8 cellular contexts compared by ENCODE assay signal in genomic region chr1:161013104-161013590, GRCh38. TPM values are rescaled to one million over a fixed set of nuclear protein-coding genes. Genes with fewer than 3 reads are reported as not detected.
DNase-seq lines count a peak whose midpoint lies in the region; ATAC-seq, FAIRE-seq and TF ChIP-seq lines count a peak whose summit lies in the region.

No MANE protein-coding gene starts in this region.

- peaks cover 31% of the 10 kb centered on the region for H3K4me1 Mint-ChIP-seq in CD4-positive, alpha-beta T cell (ENCODE audit: low read depth)
- H3K4me1 Mint-ChIP-seq in activated CD4-positive, alpha-beta memory T cell treated with anti-CD3 and anti-CD28 coated beads, Interleukin-2, amount 10 ng/mL, durations not matched to agents 7 days and 5 days: peaks cover 35% of the 10 kb centered on the region

- no peaks in the 10 kb centered on the region for H3K9me1 ChIP-seq in keratinocyte (ENCODE audit: control insufficient read depth, extremely low read depth, insufficient read depth, low read length)

- FAIRE-seq in keratinocyte (lab: Jason Lieb, UNC): no peak

- no peak overlapping the region for H2AFZ ChIP-seq in keratinocyte (ENCODE audit: control insufficient read depth, low read length)

- peaks cover 87% of the 10 kb centered on the region for H3K79me2 ChIP-seq in keratinocyte (ENCODE audit: control insufficient read depth, insufficient read depth, low read length)

- H3K36me3 ChIP-seq in keratinocyte (ENCODE audit: control insufficient read depth in 2 of 2, extremely low read depth in 1 of 2, insufficient read depth in 2 of 2, low read length in 2 of 2) (peaks cover 5 to 14% of the 10 kb centered on the region in 2 experiments), thoracic aorta (no peaks in the 10 kb centered on the region)

- intact Hi-C loops in CD4-positive, alpha-beta T cell (cut with DNase I, micrococcal nuclease): no loop called here

- no peaks in the 10 kb centered on the region for H3K9me3 ChIP-seq in CD4-positive, alpha-beta T cell (ENCODE audit: control insufficient read depth, low read length)
- H3K9me3 ChIP-seq in keratinocyte (ENCODE audit: control insufficient read depth, low read depth, low read length) (no peaks in the 10 kb centered on the region), thoracic aorta (no peaks in the 10 kb centered on the region)

- H3K9ac ChIP-seq in keratinocyte (ENCODE audit: control insufficient read depth, extremely low read depth, insufficient read depth, low read length): peak overlapping the region; percentile 61

- no peak for TF ChIP-seq CTCF in CD4-positive, alpha-beta T cell (IDR thresholded peaks at IDR 0.05)
- TF ChIP-seq CTCF in keratinocyte (optimal IDR thresholded peaks at IDR 0.05 in 1 of 3, IDR thresholded peaks at IDR 0.05 in 1 of 3, conservative IDR thresholded peaks at IDR 0.05 in 1 of 3; ENCODE audit: extremely low read depth in 1 of 3, insufficient read depth in 2 of 3, low read length in 3 of 3) (no peak), thoracic aorta (IDR thresholded peaks at IDR 0.05) (no peak)

- POLR2A ChIA-PET in CD4-positive, alpha-beta T cell (lab: Charles Lee): interaction anchor here (0.6 to 3.5 kb wide), 11 partner anchors 8 to 120 kb away, joined by 3 to 27 read pairs (median 5); partner anchors contain the start of genes ARHGAP30, F11R, TSTD1 and USF1
- POLR2A ChIA-PET in activated CD4-positive, alpha-beta memory T cell treated with anti-CD3 and anti-CD28 coated beads, Interleukin-2, amount 10 ng/mL, durations not matched to agents 7 days and 5 days (lab: Charles Lee): interaction anchor here (1.0 to 2.3 kb wide), 11 partner anchors 8 to 175 kb away, joined by 3 to 26 read pairs (median 5); partner anchors contain the start of genes ARHGAP30, KLHDC9, NIT1 and PFDN2

- H3K4me2 ChIP-seq in keratinocyte (ENCODE audit: control insufficient read depth, extremely low read depth, insufficient read depth, low read depth, low read length): peak overlapping the region; percentile 75

- H3K4me1 ChIP-seq in keratinocyte (ENCODE audit: control insufficient read depth, extremely low read depth, insufficient read depth, low read length): peaks cover 36% of the 10 kb centered on the region
- H3K4me1 ChIP-seq in thoracic aorta (ENCODE audit: control insufficient read depth in 1 of 2, low read depth in 2 of 2): no peaks in the 10 kb centered on the region

- H3K9me3 Mint-ChIP-seq in CD4-positive, alpha-beta T cell: no peaks in the 10 kb centered on the region
- H3K9me3 Mint-ChIP-seq in activated CD4-positive, alpha-beta memory T cell treated with anti-CD3 and anti-CD28 coated beads, Interleukin-2, amount 10 ng/mL, durations not matched to agents 7 days and 5 days: no peaks in the 10 kb centered on the region

- no peaks in the 10 kb centered on the region for H3K36me3 Mint-ChIP-seq in CD4-positive, alpha-beta T cell (ENCODE audit: low read depth)
- H3K36me3 Mint-ChIP-seq in activated CD4-positive, alpha-beta memory T cell treated with anti-CD3 and anti-CD28 coated beads, Interleukin-2, amount 10 ng/mL, durations not matched to agents 7 days and 5 days (ENCODE audit: low read depth): peaks cover 2% of the 10 kb centered on the region

- peak overlapping the region in 2 of 3 experiments; percentile 37 to 52 for H3K4me3 ChIP-seq in keratinocyte (ENCODE audit: control insufficient read depth in 2 of 3, extremely low read depth in 1 of 3, insufficient read depth in 2 of 3, low read depth in 1 of 3, low read length in 3 of 3)
- peak overlapping the region; percentile 28 for H3K4me3 ChIP-seq in thoracic aorta

- no peak for DNase-seq in CD4-positive, alpha-beta T cell
- no peak for DNase-seq in activated CD4-positive, alpha-beta memory T cell treated with anti-CD3 and anti-CD28 coated beads, Interleukin-2, amount 10 ng/mL, durations not matched to agents 7 days and 5 days
- DNase-seq in keratinocyte (ENCODE audit: low read depth, low spot score) (no peak), thoracic aorta (ENCODE audit: low spot score) (no peak), DMS 273 treated with DMSO at 0.1 percent for 48 hours (lab: John Stamatoyannopoulos, UW) (no peak), DMS 273 (lab: John Stamatoyannopoulos, UW; ENCODE audit: unreplicated experiment) (no peak), NCI-H2227 treated with DMSO at 0.1 percent for 48 hours (lab: John Stamatoyannopoulos, UW) (no peak)

- H3K27me3 ChIP-seq in CD4-positive, alpha-beta T cell (ENCODE audit: control insufficient read depth, insufficient read depth, low read length): no peaks in the 10 kb centered on the region
- H3K27me3 ChIP-seq in keratinocyte (ENCODE audit: control insufficient read depth, extremely low read depth, insufficient read depth, low read length) (no peaks in the 10 kb centered on the region), thoracic aorta (replicated peaks; ENCODE audit: insufficient read depth) (no peaks in the 10 kb centered on the region)

- dilution Hi-C loops in keratinocyte (cut with MboI; ENCODE audit: extremely low pct_ligation_motif_present, low sequenced_read_pairs): no loop called here

- CTCF ChIA-PET in CD4-positive, alpha-beta T cell (lab: Charles Lee): interaction anchor here (0.7 to 1.8 kb wide), 7 partner anchors 8 to 620 kb away, joined by 3 to 6 read pairs (median 4); partner anchors contain the start of gene KLHDC9
- CTCF ChIA-PET in activated CD4-positive, alpha-beta memory T cell treated with anti-CD3 and anti-CD28 coated beads, Interleukin-2, amount 10 ng/mL, durations not matched to agents 7 days and 5 days (lab: Charles Lee): interaction anchor here (0.7 to 2.1 kb wide), 10 partner anchors 8 to 85 kb away, joined by 3 to 12 read pairs (median 4); partner anchors contain the start of genes KLHDC9 and USF1

- no peaks in the 10 kb centered on the region for H3K27me3 Mint-ChIP-seq in CD4-positive, alpha-beta T cell
- no peaks in the 10 kb centered on the region for H3K27me3 Mint-ChIP-seq in activated CD4-positive, alpha-beta memory T cell treated with anti-CD3 and anti-CD28 coated beads, Interleukin-2, amount 10 ng/mL, durations not matched to agents 7 days and 5 days

- no peaks in the 10 kb centered on the region for H4K20me1 ChIP-seq in keratinocyte (ENCODE audit: control insufficient read depth, extremely low read depth, insufficient read depth, low read length)

- no peak for ATAC-seq in CD4-positive, alpha-beta T cell (ENCODE audit: poor library complexity)
- ATAC-seq in HG02642 (IDR thresholded peaks at IDR 0.05; ENCODE audit: poor library complexity, unreplicated experiment) (peak; percentile 33), thoracic aorta (ENCODE audit: insufficient number of reproducible peaks, low FRiP score, low read depth) (no peak)

- peak overlapping the region; percentile 56 for H3K27ac ChIP-seq in CD4-positive, alpha-beta T cell (ENCODE audit: low read depth, low read length)
- H3K27ac ChIP-seq in keratinocyte (ENCODE audit: control insufficient read depth, insufficient read depth, low read length) (peak overlapping the region; percentile 83), thoracic aorta (peak overlapping the region; percentile 37 to 59)

- peak overlapping the region; percentile 84 for H3K4me3 Mint-ChIP-seq in CD4-positive, alpha-beta T cell
- peak overlapping the region; percentile 66 for H3K4me3 Mint-ChIP-seq in activated CD4-positive, alpha-beta memory T cell treated with anti-CD3 and anti-CD28 coated beads, Interleukin-2, amount 10 ng/mL, durations not matched to agents 7 days and 5 days

- H3K27ac Mint-ChIP-seq in CD4-positive, alpha-beta T cell: peak overlapping the region; percentile 94
- H3K27ac Mint-ChIP-seq in activated CD4-positive, alpha-beta memory T cell treated with anti-CD3 and anti-CD28 coated beads, Interleukin-2, amount 10 ng/mL, durations not matched to agents 7 days and 5 days: peak overlapping the region; percentile 94

RNA-seq across cellular contexts. Expression of gene F11R, which starts 7.8 kb away (rescaled TPM):
- 10 to 100 TPM; 15.2 to 16.2 TPM for total RNA-seq in CD4-positive, alpha-beta T cell
- total RNA-seq in activated CD4-positive, alpha-beta memory T cell treated with anti-CD3 and anti-CD28 coated beads, Interleukin-2, amount 10 ng/mL, durations not matched to agents 7 days and 5 days: 10 to 100 TPM; 13.9 to 16.2 TPM
- 201 to 259 TPM (median 224 TPM) in 3 replicates for polyA plus RNA-seq in keratinocyte
- polyA plus RNA-seq in keratinocyte (2011; ENCODE audit: low read depth): 32.4 TPM
- 96.8 and 161 TPM in 2 replicates for polyA plus RNA-seq in keratinocyte (2011; cell fraction: cytosol; rRNA removed)
- polyA plus RNA-seq in keratinocyte (2011; cell fraction: nucleus; rRNA removed): 361 and 385 TPM in 2 replicates
- 96.9 and 113 TPM in 2 replicates for polyA plus RNA-seq in keratinocyte (2012; ENCODE audit: low replicate concordance)
- polyA minus RNA-seq in keratinocyte: 318 to 388 TPM (median 383 TPM) in 3 replicates
- polyA minus RNA-seq in keratinocyte (2011; cell fraction: cytosol; rRNA and poly(A)+ RNA removed): 61.6 TPM
- 190 and 363 TPM in 2 replicates for polyA minus RNA-seq in keratinocyte (2011; cell fraction: nucleus; rRNA and poly(A)+ RNA removed)
- total RNA-seq in thoracic aorta: 10 to 100 TPM; 19.1 to 20.7 TPM

RNA-seq across cellular contexts. Expression of gene TSTD1, which starts 25.6 kb away (rescaled TPM):
- total RNA-seq in CD4-positive, alpha-beta T cell: 10 to 100 TPM; 38.0 to 40.3 TPM
- 10 to 100 TPM; 56.1 to 63.8 TPM for total RNA-seq in activated CD4-positive, alpha-beta memory T cell treated with anti-CD3 and anti-CD28 coated beads, Interleukin-2, amount 10 ng/mL, durations not matched to agents 7 days and 5 days
- polyA plus RNA-seq in keratinocyte: 106 to 128 TPM (median 113 TPM) in 3 replicates
- 95.0 TPM for polyA plus RNA-seq in keratinocyte (2011; ENCODE audit: low read depth)
- 77.2 and 119 TPM in 2 replicates for polyA plus RNA-seq in keratinocyte (2011; cell fraction: cytosol; rRNA removed)
- polyA plus RNA-seq in keratinocyte (2011; cell fraction: nucleus; rRNA removed): 56.0 and 60.6 TPM in 2 replicates
- 81.0 and 132 TPM in 2 replicates for polyA plus RNA-seq in keratinocyte (2012; ENCODE audit: low replicate concordance)
- polyA minus RNA-seq in keratinocyte: 17.7 to 24.2 TPM (median 19.1 TPM) in 3 replicates
- polyA minus RNA-seq in keratinocyte (2011; cell fraction: cytosol; rRNA and poly(A)+ RNA removed): 33.0 TPM
- 8.2 and 9.7 TPM in 2 replicates for polyA minus RNA-seq in keratinocyte (2011; cell fraction: nucleus; rRNA and poly(A)+ RNA removed)
- total RNA-seq in thoracic aorta: 10 to 100 TPM; 19.9 to 34.2 TPM

RNA-seq across cellular contexts. Expression of gene USF1, which starts 32.6 kb away (rescaled TPM):
- total RNA-seq in CD4-positive, alpha-beta T cell: 10 to 100 TPM; 93.5 to 99.1 TPM
- total RNA-seq in activated CD4-positive, alpha-beta memory T cell treated with anti-CD3 and anti-CD28 coated beads, Interleukin-2, amount 10 ng/mL, durations not matched to agents 7 days and 5 days: 10 to 100 TPM; 67.4 to 68.0 TPM
- 25.1 to 40.7 TPM (median 31.6 TPM) in 3 replicates for polyA plus RNA-seq in keratinocyte
- polyA plus RNA-seq in keratinocyte (2011; ENCODE audit: low read depth): 29.0 TPM
- polyA plus RNA-seq in keratinocyte (2011; cell fraction: cytosol; rRNA removed): 14.4 and 15.5 TPM in 2 replicates
- 72.9 and 81.7 TPM in 2 replicates for polyA plus RNA-seq in keratinocyte (2011; cell fraction: nucleus; rRNA removed)
- polyA plus RNA-seq in keratinocyte (2012; ENCODE audit: low replicate concordance): 26.9 and 37.1 TPM in 2 replicates
- 75.2 to 96.5 TPM (median 79.5 TPM) in 3 replicates for polyA minus RNA-seq in keratinocyte
- 43.4 TPM for polyA minus RNA-seq in keratinocyte (2011; cell fraction: cytosol; rRNA and poly(A)+ RNA removed)
- polyA minus RNA-seq in keratinocyte (2011; cell fraction: nucleus; rRNA and poly(A)+ RNA removed): 18.9 and 30.1 TPM in 2 replicates
- 10 to 100 TPM; 57.9 to 69.4 TPM for total RNA-seq in thoracic aorta

RNA-seq across cellular contexts. Expression of gene ARHGAP30, which starts 56.5 kb away (rescaled TPM):
- total RNA-seq in CD4-positive, alpha-beta T cell: 10 to 100 TPM; 76.6 to 78.9 TPM
- total RNA-seq in activated CD4-positive, alpha-beta memory T cell treated with anti-CD3 and anti-CD28 coated beads, Interleukin-2, amount 10 ng/mL, durations not matched to agents 7 days and 5 days: 100 to 1,000 TPM; 331 to 339 TPM
- 0.05 to 0.45 TPM (median 0.16 TPM) in 3 replicates for polyA plus RNA-seq in keratinocyte
- 6.6 TPM for polyA plus RNA-seq in keratinocyte (2011; ENCODE audit: low read depth)
- polyA plus RNA-seq in keratinocyte (2011; cell fraction: cytosol; rRNA removed): 0.05 and 0.06 TPM in 2 replicates
- polyA plus RNA-seq in keratinocyte (2011; cell fraction: nucleus; rRNA removed): 0.99 and 1.1 TPM in 2 replicates
- polyA plus RNA-seq in keratinocyte (2012; ENCODE audit: low replicate concordance): 0.29 and 11.6 TPM in 2 replicates
- polyA minus RNA-seq in keratinocyte: 0.26 to 0.42 TPM in 2 of 3 replicates, not detected in the other
- not detected for polyA minus RNA-seq in keratinocyte (2011; cell fraction: cytosol; rRNA and poly(A)+ RNA removed)
- polyA minus RNA-seq in keratinocyte (2011; cell fraction: nucleus; rRNA and poly(A)+ RNA removed): 0.63 and 0.93 TPM in 2 replicates
- total RNA-seq in thoracic aorta: 10 to 100 TPM; 16.4 to 16.9 TPM

RNA-seq across cellular contexts. Expression of gene ITLN2, which starts 58.5 kb away (rescaled TPM):
- not detected for total RNA-seq in CD4-positive, alpha-beta T cell
- total RNA-seq in activated CD4-positive, alpha-beta memory T cell treated with anti-CD3 and anti-CD28 coated beads, Interleukin-2, amount 10 ng/mL, durations not matched to agents 7 days and 5 days: not detected
- polyA plus RNA-seq in keratinocyte: 0.22 to 0.59 TPM (median 0.39 TPM) in 3 replicates
- polyA plus RNA-seq in keratinocyte (2011; ENCODE audit: low read depth): 1.6 TPM
- polyA plus RNA-seq in keratinocyte (2011; cell fraction: cytosol; rRNA removed): 0.34 and 0.75 TPM in 2 replicates
- 0.71 and 0.92 TPM in 2 replicates for polyA plus RNA-seq in keratinocyte (2011; cell fraction: nucleus; rRNA removed)
- 0.09 and 2.2 TPM in 2 replicates for polyA plus RNA-seq in keratinocyte (2012; ENCODE audit: low replicate concordance)
- 0.73 to 2.0 TPM in 2 of 3 replicates, not detected in the other for polyA minus RNA-seq in keratinocyte
- polyA minus RNA-seq in keratinocyte (2011; cell fraction: cytosol; rRNA and poly(A)+ RNA removed): not detected
- polyA minus RNA-seq in keratinocyte (2011; cell fraction: nucleus; rRNA and poly(A)+ RNA removed): 1.2 TPM in 1 of 2 replicates, not detected in the other
- 1 to 10 TPM in 1 of 2 donors, not detected in 1; 3.0 TPM for total RNA-seq in thoracic aorta
